In the genomic region with DNA sequence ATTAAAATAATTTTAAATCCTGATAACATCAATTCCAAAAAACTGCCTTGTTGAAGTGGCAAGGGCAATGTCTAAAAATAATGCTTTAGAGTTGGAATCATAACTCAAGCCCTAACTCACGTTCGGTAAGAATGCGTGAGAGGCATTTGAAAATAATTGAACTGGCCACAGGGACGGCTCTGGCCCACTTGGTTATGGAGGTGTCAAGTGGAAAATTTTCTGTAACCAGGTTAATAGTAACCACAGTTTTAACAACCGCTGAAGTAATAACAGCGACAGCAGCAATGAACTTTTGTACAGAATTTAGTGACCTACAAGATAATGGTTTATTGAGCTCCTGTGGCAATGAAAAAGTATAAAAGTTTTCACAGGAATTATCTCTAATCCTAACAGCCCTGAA, we compare ENCODE assay signal across 8 cellular contexts.
DNase-seq lines count a peak whose midpoint lies in the region; ATAC-seq and TF ChIP-seq lines count a peak whose summit lies in the region.

No MANE protein-coding gene starts in this region.

- peak; percentile 10 for ATAC-seq in Right ventricle myocardium inferior
- ATAC-seq in HG03025 (IDR thresholded peaks at IDR 0.05; ENCODE audit: low FRiP score, unreplicated experiment) = no peak
- no peak for ATAC-seq in HG02759 (IDR thresholded peaks at IDR 0.05; ENCODE audit: unreplicated experiment)

- H3K4me1 Mint-ChIP-seq in endothelial cell (ENCODE audit: unreplicated experiment) = peaks cover 37% of the 10 kb centered on the region

- TF ChIP-seq POLR2A in breast epithelium (IDR thresholded peaks at IDR 0.05) (no peak), vagina (IDR thresholded peaks at IDR 0.05) (no peak)

- H3K4me1 ChIP-seq in breast epithelium (peaks cover 0 to 10% of the 10 kb centered on the region in 2 donors), mononuclear cell (ENCODE audit: insufficient read depth, low read length) (peaks cover 98% of the 10 kb centered on the region), vagina (peaks cover 100% of the 10 kb centered on the region)

- H3K27me3 ChIP-seq in breast epithelium (no peaks in the 10 kb centered on the region), mononuclear cell (ENCODE audit: insufficient read depth, low read length) (no peaks in the 10 kb centered on the region), vagina (no peaks in the 10 kb centered on the region)

- DNase-seq in Right ventricle myocardium inferior (ENCODE audit: missing footprints) (no peak), cardiac septum (ENCODE audit: low spot score) (no peak), breast epithelium (ENCODE audit: low spot score in 2 of 2) (no peak), vagina (ENCODE audit: extremely low spot score in 2 of 2) (no peak), endothelial cell (ENCODE audit: low spot score) (no peak)

- H3K4me3 Mint-ChIP-seq in endothelial cell (ENCODE audit: unreplicated experiment) = no peak overlapping the region

- peak overlapping the region in 1 of 3 donors; percentile 34 for H3K4me3 ChIP-seq in breast epithelium
- H3K4me3 ChIP-seq in mononuclear cell (ENCODE audit: low read length) = peak overlapping the region; percentile 16
- peak overlapping the region; percentile 24 to 36 for H3K4me3 ChIP-seq in vagina

- H3K9me3 Mint-ChIP-seq in endothelial cell (ENCODE audit: unreplicated experiment) = no peaks in the 10 kb centered on the region

- H3K27ac Mint-ChIP-seq in endothelial cell (ENCODE audit: unreplicated experiment) = no peak overlapping the region

- H3K27me3 Mint-ChIP-seq in endothelial cell (ENCODE audit: unreplicated experiment) = no peaks in the 10 kb centered on the region

- H3K27ac ChIP-seq in breast epithelium (peak overlapping the region; percentile 76 to 85), vagina (peak overlapping the region; percentile 79)

- intact Hi-C loops in Right ventricle myocardium inferior (cut with DNase I) = loop anchor here (5.0 kb wide), 1 partner anchor 41 kb away; no protein-coding TSS in a partner anchor
- intact Hi-C loops in cardiac septum (cut with DNase I) = loop anchor here (2.0 kb wide), 1 partner anchor 13 kb away; no protein-coding TSS in a partner anchor
- intact Hi-C loops in breast epithelium (cut with DNase I; ENCODE audit: low total_unique reads) = no loop called here
- intact Hi-C loops in vagina (cut with DNase I) = no loop called here

- no peaks in the 10 kb centered on the region for H3K9me3 ChIP-seq in breast epithelium
- no peaks in the 10 kb centered on the region for H3K9me3 ChIP-seq in mononuclear cell (ENCODE audit: low read depth, low read length)
- no peaks in the 10 kb centered on the region for H3K9me3 ChIP-seq in vagina

- no peak for TF ChIP-seq CTCF in breast epithelium (IDR thresholded peaks at IDR 0.05)
- TF ChIP-seq CTCF in vagina (IDR thresholded peaks at IDR 0.05) = no peak
- no peak for TF ChIP-seq CTCF in endothelial cell (IDR thresholded peaks at IDR 0.05; ENCODE audit: unreplicated experiment)

- peaks cover 42% of the 10 kb centered on the region for H3K36me3 Mint-ChIP-seq in endothelial cell (ENCODE audit: low read depth, unreplicated experiment)

- H3K36me3 ChIP-seq in breast epithelium = no peaks in the 10 kb centered on the region
- H3K36me3 ChIP-seq in vagina = no peaks in the 10 kb centered on the region

Comparison
In these comparisons a context has a peak if more than half of its experiments do, and no peak if none do; other contexts are left out.
1. intact Hi-C loops: an anchor here in Right ventricle myocardium inferior (5.0 kb wide) and cardiac septum (2.0 kb wide); none called in breast epithelium and vagina.